Comparison of ENCODE assay signal across 1 cellular context in the genomic region with DNA sequence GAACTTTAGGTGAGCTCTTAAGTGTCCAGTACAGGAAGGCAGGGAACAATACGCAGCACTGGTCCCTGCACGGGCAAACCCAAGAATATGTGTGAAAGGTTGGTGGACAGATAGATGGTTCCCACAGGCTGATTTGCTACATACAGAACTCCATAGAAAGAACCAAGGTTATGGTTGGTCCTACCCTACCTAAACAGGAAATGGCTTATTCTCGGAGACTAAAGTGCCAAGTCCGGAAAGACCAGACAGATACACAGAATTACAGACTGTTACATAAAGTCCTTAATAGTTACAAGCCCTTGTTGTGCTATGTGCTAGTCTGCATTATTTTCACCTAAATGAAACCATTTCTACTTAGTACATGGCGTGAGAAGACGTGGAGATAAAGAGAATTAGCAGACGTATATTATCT.
TF ChIP-seq lines count a peak whose summit lies in the region.

No MANE protein-coding gene starts in this region.

TF ChIP-seq in H1, 55 proteins besides CTCF, POLR2A, EP300 and RAD21 (continued from another document):
- TF ChIP-seq, protein P1, sequence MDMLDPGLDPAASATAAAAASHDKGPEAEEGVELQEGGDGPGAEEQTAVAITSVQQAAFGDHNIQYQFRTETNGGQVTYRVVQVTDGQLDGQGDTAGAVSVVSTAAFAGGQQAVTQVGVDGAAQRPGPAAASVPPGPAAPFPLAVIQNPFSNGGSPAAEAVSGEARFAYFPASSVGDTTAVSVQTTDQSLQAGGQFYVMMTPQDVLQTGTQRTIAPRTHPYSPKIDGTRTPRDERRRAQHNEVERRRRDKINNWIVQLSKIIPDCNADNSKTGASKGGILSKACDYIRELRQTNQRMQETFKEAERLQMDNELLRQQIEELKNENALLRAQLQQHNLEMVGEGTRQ (IDR thresholded peaks at IDR 0.05; ENCODE audit: low read length), result no peak
- TF ChIP-seq, protein P2, sequence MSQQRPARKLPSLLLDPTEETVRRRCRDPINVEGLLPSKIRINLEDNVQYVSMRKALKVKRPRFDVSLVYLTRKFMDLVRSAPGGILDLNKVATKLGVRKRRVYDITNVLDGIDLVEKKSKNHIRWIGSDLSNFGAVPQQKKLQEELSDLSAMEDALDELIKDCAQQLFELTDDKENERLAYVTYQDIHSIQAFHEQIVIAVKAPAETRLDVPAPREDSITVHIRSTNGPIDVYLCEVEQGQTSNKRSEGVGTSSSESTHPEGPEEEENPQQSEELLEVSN (IDR thresholded peaks at IDR 0.05), result no peak
